In genomic region chr5:4042311-4042710, GRCh38 we compare ENCODE assay signal across 20 cellular contexts.
DNase-seq lines count a peak whose midpoint lies in the region; ATAC-seq and TF ChIP-seq lines count a peak whose summit lies in the region.
"Had no signal": no experiment of that assay in that cellular context is flagged by ENCODE, and none has a peak within 500 bp of the region (broad histone marks: within the 10 kb centered on the region; RNA-seq: fewer than 3 reads in every experiment).

No MANE protein-coding gene starts in this region.

- H2AFZ ChIP-seq in Loucy (ENCODE audit: low read length): peak overlapping the region; percentile 70

- H3K9me3 Mint-ChIP-seq in activated CD4-positive, alpha-beta T cell treated with anti-CD3 and anti-CD28 coated beads, Interleukin-2, amount 10 ng/mL, durations not matched to agents 7 days and 5 days: peaks cover 16% of the 10 kb centered on the region
- H3K9me3 Mint-ChIP-seq in effector memory CD8-positive, alpha-beta T cell: peaks cover 19 to 25% of the 10 kb centered on the region in 2 donors
- peaks cover 2 to 22% of the 10 kb centered on the region in 2 donors for H3K9me3 Mint-ChIP-seq in natural killer cell

- no peaks in the 10 kb centered on the region for H3K9me2 ChIP-seq in Loucy (replicated peaks; ENCODE audit: low read depth, low read length)

- H3K9ac ChIP-seq in Loucy (ENCODE audit: low read depth, low read length, poor library complexity, severe bottlenecking): no peak overlapping the region

- no peaks in the 10 kb centered on the region for H3K27me3 Mint-ChIP-seq in activated CD4-positive, alpha-beta T cell treated with anti-CD3 and anti-CD28 coated beads, Interleukin-2, amount 10 ng/mL, durations not matched to agents 7 days and 5 days
- H3K27me3 Mint-ChIP-seq in effector memory CD8-positive, alpha-beta T cell: no peaks in the 10 kb centered on the region
- H3K27me3 Mint-ChIP-seq in natural killer cell (ENCODE audit: low read depth in 2 of 2): peaks cover 16 to 21% of the 10 kb centered on the region in 2 donors
- H3K27me3 Mint-ChIP-seq: activated naive CD8-positive, alpha-beta T cell treated with anti-CD3 and anti-CD28 coated beads, Interleukin-2, amount 10 ng/mL, durations not matched to agents 7 days and 5 days; activated T-cell treated with anti-CD3 and anti-CD28 coated beads, Interleukin-2, amount 50 U/mL, for 24 hours had no signal

- peaks cover 61% of the 10 kb centered on the region for H3K27me3 ChIP-seq in Loucy (ENCODE audit: insufficient read depth, low read length, poor library complexity, severe bottlenecking)
- H3K27me3 ChIP-seq: uterus had no signal

- H3F3A ChIP-seq in Loucy (ENCODE audit: low read depth): no peaks in the 10 kb centered on the region

- ATAC-seq in effector memory CD8-positive, alpha-beta T cell (replicated peaks): peak; percentile 40
- ATAC-seq in natural killer cell (peak; percentile 77 to 95 (median 85)), HG02763 (IDR thresholded peaks at IDR 0.05; ENCODE audit: unreplicated experiment) (no peak)

- DNase-seq in activated CD4-positive, alpha-beta T cell treated with anti-CD3 and anti-CD28 coated beads, Interleukin-2, amount 10 ng/mL, durations not matched to agents 7 days and 5 days: peak; percentile 40
- no peak for DNase-seq in activated CD4-positive, alpha-beta T cell treated with anti-CD3 and anti-CD28 coated beads, Interleukin-2, amount 50 U/mL, for 48 hours
- DNase-seq in effector memory CD8-positive, alpha-beta T cell: no peak
- DNase-seq in natural killer cell (peak; percentile 20), SIG-M5 (lab: John Stamatoyannopoulos, UW) (no peak), COR-L47 (lab: John Stamatoyannopoulos, UW) (no peak)
- DNase-seq: activated naive CD8-positive, alpha-beta T cell treated with anti-CD3 and anti-CD28 coated beads, Interleukin-2, amount 10 ng/mL, durations not matched to agents 7 days and 5 days; activated T-cell treated with anti-CD3 and anti-CD28 coated beads, Interleukin-2, amount 50 U/mL, for 24 hours; foreskin melanocyte; HCEC 1CT; kidney; mesenchymal stem cell; NCI-H146; NCI-H748 treated with DMSO at 0.1 percent for 48 hours; SHP77; uterus had no signal

- intact Hi-C loops in natural killer cell (cut with micrococcal nuclease): no loop called here

- H3K4me3 ChIP-seq in Loucy (ENCODE audit: low read length, poor library complexity, severe bottlenecking): no peak overlapping the region
- H3K4me3 ChIP-seq: coronary artery, uterus had no signal

- H3K36me3 Mint-ChIP-seq in activated CD4-positive, alpha-beta T cell treated with anti-CD3 and anti-CD28 coated beads, Interleukin-2, amount 10 ng/mL, durations not matched to agents 7 days and 5 days (ENCODE audit: low read depth): peaks cover 11% of the 10 kb centered on the region
- H3K36me3 Mint-ChIP-seq in effector memory CD8-positive, alpha-beta T cell (ENCODE audit: insufficient read depth): peaks cover 3% of the 10 kb centered on the region
- H3K36me3 Mint-ChIP-seq in natural killer cell: peaks cover 59% of the 10 kb centered on the region
- H3K36me3 Mint-ChIP-seq: activated naive CD8-positive, alpha-beta T cell treated with anti-CD3 and anti-CD28 coated beads, Interleukin-2, amount 10 ng/mL, durations not matched to agents 7 days and 5 days; brain had no signal

- H3K4me2 ChIP-seq in Loucy (ENCODE audit: low read depth, low read length, poor library complexity, severe bottlenecking): no peak overlapping the region

- peak overlapping the region; percentile 83 for H3K27ac Mint-ChIP-seq in activated CD4-positive, alpha-beta T cell treated with anti-CD3 and anti-CD28 coated beads, Interleukin-2, amount 10 ng/mL, durations not matched to agents 7 days and 5 days
- no peak overlapping the region for H3K27ac Mint-ChIP-seq in effector memory CD8-positive, alpha-beta T cell
- H3K27ac Mint-ChIP-seq in natural killer cell: peak overlapping the region; percentile 76 to 81
- H3K27ac Mint-ChIP-seq: activated naive CD8-positive, alpha-beta T cell treated with anti-CD3 and anti-CD28 coated beads, Interleukin-2, amount 10 ng/mL, durations not matched to agents 7 days and 5 days; activated T-cell treated with anti-CD3 and anti-CD28 coated beads, Interleukin-2, amount 50 U/mL, for 24 hours had no signal

- TF ChIP-seq CTCF in Loucy (conservative IDR thresholded peaks at IDR 0.05; ENCODE audit: low read length): no peak
- no peak for TF ChIP-seq CTCF in natural killer cell (IDR thresholded peaks at IDR 0.05)

- H3K4me3 Mint-ChIP-seq in activated CD4-positive, alpha-beta T cell treated with anti-CD3 and anti-CD28 coated beads, Interleukin-2, amount 10 ng/mL, durations not matched to agents 7 days and 5 days: no peak overlapping the region
- no peak overlapping the region for H3K4me3 Mint-ChIP-seq in effector memory CD8-positive, alpha-beta T cell
- H3K4me3 Mint-ChIP-seq in natural killer cell: peak overlapping the region; percentile 71
- H3K4me3 Mint-ChIP-seq: activated naive CD8-positive, alpha-beta T cell treated with anti-CD3 and anti-CD28 coated beads, Interleukin-2, amount 10 ng/mL, durations not matched to agents 7 days and 5 days; activated T-cell treated with anti-CD3 and anti-CD28 coated beads, Interleukin-2, amount 50 U/mL, for 24 hours; brain had no signal

- H3K79me2 ChIP-seq in Loucy (ENCODE audit: insufficient read depth, low read length): no peaks in the 10 kb centered on the region

- peaks cover 13% of the 10 kb centered on the region for H3K4me1 Mint-ChIP-seq in activated CD4-positive, alpha-beta T cell treated with anti-CD3 and anti-CD28 coated beads, Interleukin-2, amount 10 ng/mL, durations not matched to agents 7 days and 5 days
- H3K4me1 Mint-ChIP-seq in effector memory CD8-positive, alpha-beta T cell (ENCODE audit: low read depth in 2 of 2): peaks cover 0 to 5% of the 10 kb centered on the region in 2 donors
- peaks cover 24 to 37% of the 10 kb centered on the region in 2 donors for H3K4me1 Mint-ChIP-seq in natural killer cell
- H3K4me1 Mint-ChIP-seq: brain had no signal

- POLR2A ChIA-PET in activated CD4-positive, alpha-beta T cell treated with anti-CD3 and anti-CD28 coated beads, Interleukin-2, amount 10 ng/mL, durations not matched to agents 7 days and 5 days (lab: Charles Lee): no interaction called here

- H4K20me1 ChIP-seq in Loucy (ENCODE audit: insufficient read depth, low read length, poor library complexity, severe bottlenecking): no peaks in the 10 kb centered on the region

- CTCF ChIA-PET in activated CD4-positive, alpha-beta T cell treated with anti-CD3 and anti-CD28 coated beads, Interleukin-2, amount 10 ng/mL, durations not matched to agents 7 days and 5 days (lab: Charles Lee): no interaction called here

- peaks cover 8% of the 10 kb centered on the region for H3K4me1 ChIP-seq in Loucy (ENCODE audit: insufficient read depth, low read length, poor library complexity, severe bottlenecking)
- H3K4me1 ChIP-seq: uterus had no signal

- H3K36me3 ChIP-seq in Loucy (ENCODE audit: insufficient read depth, low read length): no peaks in the 10 kb centered on the region
- H3K36me3 ChIP-seq: uterus had no signal

- peaks cover 11% of the 10 kb centered on the region; the same call in 1 of the 2 replicates for H3K9me3 ChIP-seq in Loucy (ENCODE audit: insufficient read depth, low read depth, low read length)
- H3K9me3 ChIP-seq: uterus had no signal

Comparison
In these comparisons a context has a peak if more than half of its experiments do, and no peak if none do; other contexts are left out.
1. DNase-seq: peak in activated CD4-positive, alpha-beta T cell treated with anti-CD3 and anti-CD28 coated beads, Interleukin-2, amount 10 ng/mL, durations not matched to agents 7 days and 5 days (single experiment) and natural killer cell (single experiment); none in activated CD4-positive, alpha-beta T cell treated with anti-CD3 and anti-CD28 coated beads, Interleukin-2, amount 50 U/mL, for 48 hours (0 of 2), effector memory CD8-positive, alpha-beta T cell (0 of 3), SIG-M5 (single experiment) and COR-L47 (single experiment).
2. H3K27ac Mint-ChIP-seq: peak in activated CD4-positive, alpha-beta T cell treated with anti-CD3 and anti-CD28 coated beads, Interleukin-2, amount 10 ng/mL, durations not matched to agents 7 days and 5 days (single experiment) and natural killer cell (2 of 2); none in effector memory CD8-positive, alpha-beta T cell (0 of 2).